In genomic region chrX:470686-471085, GRCh38 we compare ENCODE assay signal across 17 cellular contexts.
DNase-seq lines count a peak whose midpoint lies in the region; FAIRE-seq and TF ChIP-seq lines count a peak whose summit lies in the region.
"Had no signal": no experiment of that assay in that cellular context is flagged by ENCODE, and none has a peak within 500 bp of the region (broad histone marks: within the 10 kb centered on the region; RNA-seq: fewer than 3 reads in every experiment).

No MANE protein-coding gene starts in this region.

- 89% methylated on average over 12 of the region's 12 CpGs; no CpG with 5 or more reads in 1 of the 2 experiments for WGBS in H1 (ENCODE audit: extremely low coverage in 1 of 2, insufficient coverage in 1 of 2, insufficient read length in 1 of 2, insufficient replicate concordance in 2 of 2, low coverage in 1 of 2, low lambda C conversion rate in 2 of 2, missing lambda C conversion rate in 1 of 2), 2 experiments
- 25% methylated on average over 8 of the region's 12 CpGs for WGBS in SK-N-SH (ENCODE audit: low lambda C conversion rate)

- H2BK15ac ChIP-seq in H1 (ENCODE audit: low read length) = no peak overlapping the region

- no peak overlapping the region for H3K14ac ChIP-seq in H1 (ENCODE audit: insufficient read length)

- peaks cover 23% of the 10 kb centered on the region for H3K4me1 Mint-ChIP-seq in HFFc6 (ENCODE audit: low read depth)
- H3K4me1 Mint-ChIP-seq: GM23338 had no signal

- no peaks in the 10 kb centered on the region for H3K23me2 ChIP-seq in H1 (ENCODE audit: low read depth, low read length)

- no peaks in the 10 kb centered on the region for H3K9me2 ChIP-seq in MM.1S (replicated peaks; ENCODE audit: insufficient read depth, low read length)
- H3K9me2 ChIP-seq in SK-N-SH = no peaks in the 10 kb centered on the region

- no peak overlapping the region for H4K91ac ChIP-seq in H1 (replicated peaks; ENCODE audit: insufficient read length, low read length)

- TF ChIP-seq CTCF in HFFc6 (IDR thresholded peaks at IDR 0.05) (no peak), H1 (IDR thresholded peaks at IDR 0.05; ENCODE audit: control extremely low read depth in 1 of 3, insufficient read depth in 1 of 3, low read depth in 1 of 3, low read length in 3 of 3) (no peak), osteoblast (IDR thresholded peaks at IDR 0.05; ENCODE audit: extremely low read depth, low read depth, low read length) (no peak), MM.1S (IDR thresholded peaks at IDR 0.05; ENCODE audit: low read length) (no peak), SK-N-SH (IDR thresholded peaks at IDR 0.05) (no peak)

- DNase-seq in HFFc6 = no peak
- no peak for DNase-seq in H1 (ENCODE audit: low read depth in 1 of 2, low spot score in 2 of 2)
- DNase-seq in osteoblast (ENCODE audit: insufficient read length, low spot score, missing footprints) = no peak
- no peak for DNase-seq in MM.1S
- DNase-seq in SK-N-SH = no peak
- no peak for DNase-seq in SJCRH30
- DNase-seq: ACHN; BE2C; Caco-2; CD4-positive, alpha-beta T cell; DMS153; DMS79; GDM1; H7 had no signal

- peaks cover 9% of the 10 kb centered on the region; the same call in 1 of the 2 replicates for H3K9me3 Mint-ChIP-seq in HFFc6

- no peak overlapping the region for H2AFZ ChIP-seq in H1 (ENCODE audit: low read length)
- peak overlapping the region; percentile 51 for H2AFZ ChIP-seq in osteoblast (ENCODE audit: low read length)
- no peak overlapping the region for H2AFZ ChIP-seq in MM.1S (ENCODE audit: low read length)
- no peak overlapping the region for H2AFZ ChIP-seq in SK-N-SH (ENCODE audit: low read depth)
- H2AFZ ChIP-seq: GM23338 had no signal

- H3K4me3 Mint-ChIP-seq in HFFc6 = peak overlapping the region; percentile 87
- H3K4me3 Mint-ChIP-seq: CD4-positive, alpha-beta T cell; GM23338 had no signal

- POLR2A ChIA-PET in H1 (lab: Charles Lee; ENCODE audit: partially characterized antibody) (no interaction called here), SK-N-SH (lab: Yijun Ruan, JAX) (no interaction called here)

- no peaks in the 10 kb centered on the region for H3K79me1 ChIP-seq in H1 (ENCODE audit: low read depth, low read length)

- no peaks in the 10 kb centered on the region; a peak in 1 of 4 replicates for H3K9me3 ChIP-seq in H1 (ENCODE audit: insufficient read depth in 2 of 2, low read depth in 1 of 2, low read length in 1 of 2)
- H3K9me3 ChIP-seq in osteoblast (ENCODE audit: low read depth, low read length) = no peaks in the 10 kb centered on the region
- no peaks in the 10 kb centered on the region for H3K9me3 ChIP-seq in MM.1S (replicated peaks; ENCODE audit: insufficient read depth, low read length)
- H3K9me3 ChIP-seq in SK-N-SH = no peaks in the 10 kb centered on the region
- H3K9me3 ChIP-seq in SJCRH30 (replicated peaks) = no peaks in the 10 kb centered on the region
- H3K9me3 ChIP-seq: BE2C, Caco-2 had no signal

- H3K27ac ChIP-seq in H1 (ENCODE audit: low read depth, low read length) (no peak overlapping the region), osteoblast (ENCODE audit: low read depth, low read length) (no peak overlapping the region), MM.1S (ENCODE audit: low read length) (no peak overlapping the region), SK-N-SH (ENCODE audit: low read depth in 2 of 2, low read length in 1 of 2) (no peak overlapping the region), SJCRH30 (no peak overlapping the region)
- H3K27ac ChIP-seq: C4-2B had no signal

- no peaks in the 10 kb centered on the region for H4K20me1 ChIP-seq in H1 (replicated peaks in 1 of 2; ENCODE audit: control insufficient read depth in 1 of 2, insufficient read depth in 2 of 2, low read length in 2 of 2)
- H4K20me1 ChIP-seq in osteoblast (ENCODE audit: insufficient read depth, low read length) = no peaks in the 10 kb centered on the region
- no peaks in the 10 kb centered on the region for H4K20me1 ChIP-seq in MM.1S (ENCODE audit: insufficient read depth, low read length)
- no peaks in the 10 kb centered on the region for H4K20me1 ChIP-seq in SK-N-SH (ENCODE audit: insufficient read depth)

- H4K5ac ChIP-seq in H1 (ENCODE audit: insufficient read length, low read depth, low read length) = no peak overlapping the region

- CTCF ChIA-PET in H1 (lab: Charles Lee; ENCODE audit: partially characterized antibody) = no interaction called here
- CTCF ChIA-PET in SK-N-SH (lab: Yijun Ruan, JAX) = no interaction called here

- H2BK12ac ChIP-seq in H1 (ENCODE audit: low read depth, low read length) = peak overlapping the region; percentile 27; the same call in 1 of the 2 replicates

- no peak overlapping the region for H2AK5ac ChIP-seq in H1 (ENCODE audit: low read depth, low read length)

- H3K36me3 ChIP-seq in H1 (ENCODE audit: control insufficient read depth in 2 of 4, insufficient read depth in 4 of 4, low read length in 3 of 4) (no peaks in the 10 kb centered on the region), osteoblast (ENCODE audit: insufficient read depth, low read length) (no peaks in the 10 kb centered on the region), MM.1S (replicated peaks; ENCODE audit: insufficient read depth, low read length) (no peaks in the 10 kb centered on the region), SK-N-SH (replicated peaks in 1 of 2; ENCODE audit: control insufficient read depth in 1 of 2, insufficient read depth in 2 of 2, low read length in 1 of 2) (no peaks in the 10 kb centered on the region), SJCRH30 (no peaks in the 10 kb centered on the region)
- H3K36me3 ChIP-seq: BE2C had no signal

- H3K56ac ChIP-seq in H1 (replicated peaks; ENCODE audit: insufficient read length, low read depth, low read length) = no peak overlapping the region

- no peak overlapping the region for H2BK120ac ChIP-seq in H1 (replicated peaks; ENCODE audit: low read depth, low read length)

- no peak for TF ChIP-seq POLR2A in H1 (IDR thresholded peaks at IDR 0.05; ENCODE audit: control extremely low read depth in 1 of 2, low read depth in 2 of 2, low read length in 2 of 2)

- no peak for FAIRE-seq in H1 (lab: Jason Lieb, UNC)
- FAIRE-seq: GM12892 had no signal

- H4K8ac ChIP-seq in H1 (ENCODE audit: extremely low read depth, insufficient read depth, low read length) = no peak overlapping the region

- H3K79me2 ChIP-seq in H1 (ENCODE audit: control insufficient read depth in 1 of 2, insufficient read depth in 2 of 2, low read length in 2 of 2) (no peaks in the 10 kb centered on the region), osteoblast (ENCODE audit: insufficient read depth, low read length) (no peaks in the 10 kb centered on the region), MM.1S (ENCODE audit: low read length) (no peaks in the 10 kb centered on the region), SK-N-SH (ENCODE audit: insufficient read depth) (no peaks in the 10 kb centered on the region)

- H3K4me3 ChIP-seq in H1 (ENCODE audit: extremely low read depth in 1 of 4, insufficient read depth in 2 of 4, low read depth in 3 of 4, low read length in 4 of 4) (no peak overlapping the region), osteoblast (ENCODE audit: insufficient read depth, low read length) (peak overlapping the region; percentile 56), MM.1S (ENCODE audit: low read length) (no peak overlapping the region), SK-N-SH (ENCODE audit: low read depth in 2 of 2, low read length in 1 of 2) (no peak overlapping the region), SJCRH30 (no peak overlapping the region)
- H3K4me3 ChIP-seq: GM23338 had no signal

- H3K23ac ChIP-seq in H1 (ENCODE audit: insufficient read length) = no peak overlapping the region

- no peak overlapping the region for H3K9ac ChIP-seq in H1 (replicated peaks in 1 of 4; ENCODE audit: extremely low read depth in 1 of 4, low read depth in 3 of 4, low read length in 3 of 4)
- no peak overlapping the region for H3K9ac ChIP-seq in MM.1S (ENCODE audit: low read length)
- H3K9ac ChIP-seq in SK-N-SH = no peak overlapping the region

- 0 out of 2 replicates have a peak overlapping the region, but pooled peaks have one; percentile 80 for H2BK20ac ChIP-seq in H1 (ENCODE audit: low read length)

- H3K36me3 Mint-ChIP-seq in HFFc6 (ENCODE audit: low read depth) = peaks cover 11% of the 10 kb centered on the region

- no peak overlapping the region for H2BK5ac ChIP-seq in H1 (ENCODE audit: low read depth, low read length)

- no peak for TF ChIP-seq EP300 in H1 (IDR thresholded peaks at IDR 0.05; ENCODE audit: borderline replicate concordance in 1 of 2, low read depth in 2 of 2, low read length in 2 of 2)
- TF ChIP-seq EP300 in SK-N-SH (IDR thresholded peaks at IDR 0.05; ENCODE audit: borderline replicate concordance in 1 of 2, low read depth in 1 of 2, low read length in 1 of 2) = no peak

- no peak overlapping the region for H3K4me2 ChIP-seq in H1 (ENCODE audit: insufficient read depth in 1 of 2, low read depth in 2 of 2, low read length in 2 of 2)
- H3K4me2 ChIP-seq in osteoblast (ENCODE audit: insufficient read depth, low read length) = peak overlapping the region; percentile 72
- H3K4me2 ChIP-seq in MM.1S (ENCODE audit: low read depth, low read length) = no peak overlapping the region
- no peak overlapping the region for H3K4me2 ChIP-seq in SK-N-SH
- H3K4me2 ChIP-seq: GM23338 had no signal

- H3K4ac ChIP-seq in H1 (replicated peaks; ENCODE audit: insufficient read length, low read depth, low read length) = no peak overlapping the region

- H3K27ac Mint-ChIP-seq in HFFc6 = peak overlapping the region; percentile 84
- H3K27ac Mint-ChIP-seq: CD4-positive, alpha-beta T cell; GM23338 had no signal

- no peaks in the 10 kb centered on the region for H3K27me3 ChIP-seq in H1 (replicated peaks in 1 of 4; ENCODE audit: control insufficient read depth in 3 of 4, extremely low read depth in 1 of 4, insufficient read depth in 3 of 4, low read length in 3 of 4)
- no peaks in the 10 kb centered on the region for H3K27me3 ChIP-seq in osteoblast (ENCODE audit: insufficient read depth, low read length)
- H3K27me3 ChIP-seq in MM.1S (replicated peaks; ENCODE audit: insufficient read depth, low read length) = 0 out of 2 replicates have a peak, but pooled peaks cover 2% of the 10 kb centered on the region
- peaks cover 27% of the 10 kb centered on the region for H3K27me3 ChIP-seq in SK-N-SH (ENCODE audit: insufficient read depth)
- no peaks in the 10 kb centered on the region for H3K27me3 ChIP-seq in SJCRH30
- H3K27me3 ChIP-seq: BE2C had no signal

- TF ChIP-seq RAD21 in H1 (IDR thresholded peaks at IDR 0.05 in 1 of 2, conservative IDR thresholded peaks at IDR 0.05 in 1 of 2; ENCODE audit: low read depth in 2 of 2, low read length in 2 of 2) (no peak), SK-N-SH (IDR thresholded peaks at IDR 0.05; ENCODE audit: low read length) (no peak)

- no peaks in the 10 kb centered on the region for H3K4me1 ChIP-seq in H1 (replicated peaks in 1 of 4; ENCODE audit: control insufficient read depth in 3 of 4, insufficient read depth in 4 of 4, low read length in 3 of 4)
- H3K4me1 ChIP-seq in osteoblast (ENCODE audit: insufficient read depth, low read length) = no peaks in the 10 kb centered on the region
- no peaks in the 10 kb centered on the region for H3K4me1 ChIP-seq in MM.1S (ENCODE audit: low read length)
- no peaks in the 10 kb centered on the region for H3K4me1 ChIP-seq in SK-N-SH (ENCODE audit: control insufficient read depth in 1 of 2, insufficient read depth in 2 of 2, low read depth in 1 of 2, low read length in 1 of 2)
- no peaks in the 10 kb centered on the region for H3K4me1 ChIP-seq in SJCRH30
- H3K4me1 ChIP-seq: BE2C, Caco-2 had no signal

- H3K27me3 Mint-ChIP-seq in HFFc6 (ENCODE audit: insufficient read depth) = peaks cover 5% of the 10 kb centered on the region
- H3K27me3 Mint-ChIP-seq: CD4-positive, alpha-beta T cell had no signal

- H3F3A ChIP-seq in MM.1S (ENCODE audit: insufficient read depth, low read length) (no peaks in the 10 kb centered on the region), SK-N-SH (replicated peaks; ENCODE audit: insufficient read depth) (no peaks in the 10 kb centered on the region)

- H3K18ac ChIP-seq in H1 (ENCODE audit: extremely low read depth, low read length) = no peak overlapping the region
